23 cellular contexts compared by ENCODE assay signal in the genomic region with DNA sequence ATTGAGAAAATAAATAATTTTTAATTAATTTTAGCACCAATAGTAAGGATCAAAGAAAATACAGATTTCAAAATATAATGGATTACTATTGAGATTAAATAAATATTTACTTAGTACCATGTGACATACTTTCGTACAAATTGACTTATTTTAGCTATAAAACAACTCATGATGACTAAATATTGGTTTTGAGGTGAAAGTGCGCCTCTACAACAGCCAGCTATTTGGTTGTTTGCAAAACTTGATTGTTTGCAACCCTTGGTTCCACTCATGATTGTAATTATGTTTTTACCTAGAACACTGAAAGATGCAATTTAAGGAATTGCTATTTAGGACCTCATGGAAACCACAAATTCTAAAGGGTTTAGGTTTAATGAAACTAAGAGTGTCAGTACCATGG. TPM values are rescaled to one million over a fixed set of nuclear protein-coding genes. Genes with fewer than 3 reads are reported as not detected.
DNase-seq lines count a peak whose midpoint lies in the region; ATAC-seq, FAIRE-seq and TF ChIP-seq lines count a peak whose summit lies in the region.
"Had no signal": no experiment of that assay in that cellular context is flagged by ENCODE, and none has a peak within 500 bp of the region (broad histone marks: within the 10 kb centered on the region; RNA-seq: fewer than 3 reads in every experiment).

No MANE protein-coding gene starts in this region.

- H3K36me3 ChIP-seq in right lobe of liver, result no peaks in the 10 kb centered on the region
- no peaks in the 10 kb centered on the region for H3K36me3 ChIP-seq in HepG2 (replicated peaks in 1 of 2; ENCODE audit: control insufficient read depth in 1 of 2, insufficient read depth in 2 of 2, low read length in 2 of 2)
- H3K36me3 ChIP-seq: BLaER1 treated with 17β-estradiol and CSF1 and Interleukin-3, amounts not matched to agents 10 nM and 100 nM had no signal

- WGBS in right lobe of liver (ENCODE audit: insufficient coverage, low coverage, low lambda C conversion rate, missing lambda C conversion rate), result 17% methylated on average over 2 of the region's 2 CpGs
- WGBS in HepG2 (ENCODE audit: low lambda C conversion rate), result 6% methylated on average over 2 of the region's 2 CpGs

- no peaks in the 10 kb centered on the region for H3K79me2 ChIP-seq in HepG2 (ENCODE audit: insufficient read depth, low read length)

- H3K9ac ChIP-seq in HepG2 (ENCODE audit: insufficient read depth, low read depth, low read length), result no peak overlapping the region
- H3K9ac ChIP-seq: BLaER1 treated with 17β-estradiol and CSF1 and Interleukin-3, amounts not matched to agents 10 nM and 100 nM had no signal

- ATAC-seq in right lobe of liver, result peak in 3 of 4 donors; percentile 28 to 43 (median 43)
- no peak for ATAC-seq in HepG2
- no peak for ATAC-seq in HG03521 (IDR thresholded peaks at IDR 0.05; ENCODE audit: unreplicated experiment)
- ATAC-seq: A549; CD8-positive, alpha-beta T cell; GM12878 had no signal

- no peak overlapping the region for H3K4me3 ChIP-seq in right lobe of liver
- H3K4me3 ChIP-seq in HepG2 (replicated peaks in 1 of 3; ENCODE audit: insufficient read depth in 1 of 3, low read depth in 2 of 3, low read length in 3 of 3), result no peak overlapping the region
- no peak overlapping the region for H3K4me3 ChIP-seq in dorsolateral prefrontal cortex
- H3K4me3 ChIP-seq: A549; BLaER1 treated with 17β-estradiol and CSF1 and Interleukin-3, amounts not matched to agents 10 nM and 100 nM; GM12878 had no signal

- in situ Hi-C loops in HepG2 (cut with HindIII; ENCODE audit: extremely low pct_ligation_motif_present, low pct_unique_long_range_greater_than_20kb), result no loop called here

- TF ChIP-seq CTCF in right lobe of liver (IDR thresholded peaks at IDR 0.05) (no peak), HepG2 (CRISPR knock-in tag; IDR thresholded peaks at IDR 0.05) (no peak), dorsolateral prefrontal cortex (IDR thresholded peaks at IDR 0.05 in 54 of 56, conservative IDR thresholded peaks at IDR 0.05 in 2 of 56; ENCODE audit: low read depth in 1 of 56, partially characterized antibody in 56 of 56) (no peak)

- H3K4me1 ChIP-seq in right lobe of liver (no peaks in the 10 kb centered on the region), HepG2 (ENCODE audit: insufficient read depth, low read length) (peaks cover 9% of the 10 kb centered on the region)
- H3K4me1 ChIP-seq: A549; BLaER1 treated with 17β-estradiol and CSF1 and Interleukin-3, amounts not matched to agents 10 nM and 100 nM had no signal

- intact Hi-C loops in right lobe of liver (cut with DNase I), result no loop called here
- intact Hi-C loops in HepG2 (cut with micrococcal nuclease; ENCODE audit: unreplicated experiment), result no loop called here
- intact Hi-C loops in dorsolateral prefrontal cortex (cut with DNase I), result no loop called here

- TF ChIP-seq RAD21 in HepG2 (CRISPR knock-in tag; IDR thresholded peaks at IDR 0.05), result no peak

- no peak overlapping the region for H2AFZ ChIP-seq in HepG2 (ENCODE audit: low read length)

- no peak for DNase-seq in right lobe of liver
- DNase-seq in HepG2 (ENCODE audit: low spot score), result no peak
- no peak for DNase-seq in HT-29 (ENCODE audit: low spot score)
- DNase-seq in dorsolateral prefrontal cortex, result no peak
- DNase-seq: AML-193; Caco-2; Calu3; CD4-positive, alpha-beta T cell; CD8-positive, alpha-beta T cell; DMS79 treated with DMSO at 0.1 percent for 48 hours; GDM1 had no signal

- no peaks in the 10 kb centered on the region for H4K20me1 ChIP-seq in HepG2 (ENCODE audit: insufficient read depth, low read length)
- H4K20me1 ChIP-seq: BLaER1 treated with 17β-estradiol and CSF1 and Interleukin-3, amounts not matched to agents 10 nM and 100 nM had no signal

- BruUV-seq in HepG2 (replicated peaks; lab: Mats Ljungman, UMichigan), result no TSS peak

- no peak for FAIRE-seq in HepG2 (lab: Jason Lieb, UNC)
- peak; percentile 90 for FAIRE-seq in G401.6 (lab: Jason Lieb, UNC)
- FAIRE-seq in endometrium (lab: Jason Lieb, UNC), result peak; percentile 73
- FAIRE-seq: A549, D721Med, GM12892, GM18507 had no signal

- CTCF ChIA-PET in HepG2 (lab: Yijun Ruan, JAX; ENCODE audit: low intra/inter-chr PET ratio, low total read pairs), result no interaction called here

- no peak overlapping the region for H3K27ac ChIP-seq in right lobe of liver
- no peak overlapping the region for H3K27ac ChIP-seq in HepG2 (ENCODE audit: extremely low read length, insufficient read depth, low read length)
- H3K27ac ChIP-seq in dorsolateral prefrontal cortex, result no peak overlapping the region
- H3K27ac ChIP-seq: 22Rv1; A549; BLaER1 treated with 17β-estradiol and CSF1 and Interleukin-3, amounts not matched to agents 10 nM and 100 nM; C4-2B had no signal

- H3K4me2 ChIP-seq in HepG2 (ENCODE audit: low read depth, low read length), result no peak overlapping the region
- H3K4me2 ChIP-seq: A549; BLaER1 treated with 17β-estradiol and CSF1 and Interleukin-3, amounts not matched to agents 10 nM and 100 nM had no signal

- H3K27me3 ChIP-seq in right lobe of liver (no peaks in the 10 kb centered on the region), HepG2 (ENCODE audit: control insufficient read depth in 1 of 2, insufficient read depth in 2 of 2, low read length in 2 of 2) (no peaks in the 10 kb centered on the region), dorsolateral prefrontal cortex (no peaks in the 10 kb centered on the region)
- H3K27me3 ChIP-seq: BLaER1 treated with 17β-estradiol and CSF1 and Interleukin-3, amounts not matched to agents 10 nM and 100 nM had no signal

- TF ChIP-seq EP300 in HepG2 (IDR thresholded peaks at IDR 0.05; ENCODE audit: low read depth in 2 of 2, low read length in 2 of 2) (no peak), HepG2 (CRISPR knock-in tag; IDR thresholded peaks at IDR 0.05; ENCODE audit: borderline replicate concordance) (no peak)

- H3K9me3 ChIP-seq in right lobe of liver (no peaks in the 10 kb centered on the region), HepG2 (ENCODE audit: low read length) (no peaks in the 10 kb centered on the region)
- H3K9me3 ChIP-seq: A549 had no signal

- no peak for TF ChIP-seq POLR2A in right lobe of liver (IDR thresholded peaks at IDR 0.05)
- no peak for TF ChIP-seq POLR2A in HepG2 (IDR thresholded peaks at IDR 0.05; ENCODE audit: insufficient read depth in 1 of 2, low read depth in 2 of 2, low read length in 2 of 2)

- POLR2A ChIA-PET in HepG2 (lab: Yijun Ruan, JAX), result no interaction called here

TF ChIP-seq in HepG2, 621 proteins besides CTCF, POLR2A, EP300 and RAD21:
- TF ChIP-seq ZNF337 (CRISPR knock-in tag; IDR thresholded peaks at IDR 0.05; ENCODE audit: borderline replicate concordance, low read depth), result no peak
- no peak for TF ChIP-seq FIP1L1 (IDR thresholded peaks at IDR 0.05; ENCODE audit: borderline replicate concordance, insufficient read depth, low read depth, low read length)
- no peak for TF ChIP-seq ZNF234 (CRISPR knock-in tag; conservative IDR thresholded peaks at IDR 0.05)
- no peak for TF ChIP-seq ZNF557 (CRISPR knock-in tag; IDR thresholded peaks at IDR 0.05)
- no peak for TF ChIP-seq ZNF563 (CRISPR knock-in tag; IDR thresholded peaks at IDR 0.05)
- TF ChIP-seq KDM3A (CRISPR knock-in tag; IDR thresholded peaks at IDR 0.05; ENCODE audit: low read depth), result no peak
- no peak for TF ChIP-seq EEA1 (CRISPR knock-in tag; IDR thresholded peaks at IDR 0.05; ENCODE audit: borderline replicate concordance)
- no peak for TF ChIP-seq BCL6 (CRISPR knock-in tag; IDR thresholded peaks at IDR 0.05)
- TF ChIP-seq, protein P1, sequence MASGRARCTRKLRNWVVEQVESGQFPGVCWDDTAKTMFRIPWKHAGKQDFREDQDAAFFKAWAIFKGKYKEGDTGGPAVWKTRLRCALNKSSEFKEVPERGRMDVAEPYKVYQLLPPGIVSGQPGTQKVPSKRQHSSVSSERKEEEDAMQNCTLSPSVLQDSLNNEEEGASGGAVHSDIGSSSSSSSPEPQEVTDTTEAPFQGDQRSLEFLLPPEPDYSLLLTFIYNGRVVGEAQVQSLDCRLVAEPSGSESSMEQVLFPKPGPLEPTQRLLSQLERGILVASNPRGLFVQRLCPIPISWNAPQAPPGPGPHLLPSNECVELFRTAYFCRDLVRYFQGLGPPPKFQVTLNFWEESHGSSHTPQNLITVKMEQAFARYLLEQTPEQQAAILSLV (CRISPR knock-in tag; IDR thresholded peaks at IDR 0.05; ENCODE audit: borderline replicate concordance), result no peak
- TF ChIP-seq YEATS4 (CRISPR knock-in tag; IDR thresholded peaks at IDR 0.05; ENCODE audit: borderline replicate concordance), result no peak
TF ChIP-seq in HepG2: peak in this region for 0.

RNA-seq across cellular contexts. Expression of a gene that starts 51.9 kb away (rescaled TPM):
- total RNA-seq in right lobe of liver, result 1 to 10 TPM; 3.8 to 9.2 (median 6.5) TPM
- total RNA-seq in HepG2 (2016; rRNA removed; fragmentation: Illumina TruSeq; extraction: Trizol), result 38.1 and 42.0 TPM in 2 replicates
- 3.3 and 5.2 TPM in 2 replicates for total RNA-seq in HepG2 (2016; cell fraction: cytosol; rRNA removed; fragmentation: Illumina TruSeq; extraction: Trizol; ENCODE audit: low read depth)
- 35.2 and 37.3 TPM in 2 replicates for total RNA-seq in HepG2 (2016; cell fraction: insoluble cytoplasmic fraction; rRNA removed; fragmentation: Illumina TruSeq; extraction: Trizol)
- 19.9 and 22.6 TPM in 2 replicates for total RNA-seq in HepG2 (2016; cell fraction: membrane; rRNA removed; fragmentation: Illumina TruSeq; extraction: Trizol)
- 29.6 and 34.5 TPM in 2 replicates for total RNA-seq in HepG2 (2016; cell fraction: nucleus; rRNA removed; fragmentation: Illumina TruSeq; extraction: Trizol)
- 16.9 and 29.1 TPM in 2 replicates for polyA plus RNA-seq in HepG2 (2011; rRNA removed)
- 19.3 and 19.9 TPM in 2 replicates for polyA plus RNA-seq in HepG2 (2011; cell fraction: cytosol; rRNA removed)
- 19.8 and 26.0 TPM in 2 replicates for polyA plus RNA-seq in HepG2 (2011; cell fraction: nucleus; rRNA removed)
- polyA plus RNA-seq in HepG2 (2012), result 9.9 and 26.1 TPM in 2 replicates
- polyA plus RNA-seq in HepG2 (2016; cell fraction: cytosol; fragmentation: Illumina TruSeq; extraction: Trizol; ENCODE audit: low read depth), result 1.6 and 1.8 TPM in 2 replicates
- 32.1 and 32.9 TPM in 2 replicates for polyA plus RNA-seq in HepG2 (2016; cell fraction: insoluble cytoplasmic fraction; fragmentation: Illumina TruSeq; extraction: Trizol; ENCODE audit: low read depth)
- 8.9 and 10.6 TPM in 2 replicates for polyA plus RNA-seq in HepG2 (2016; cell fraction: membrane; fragmentation: Illumina TruSeq; extraction: Trizol; ENCODE audit: low read depth)
- 24.8 and 26.5 TPM in 2 replicates for polyA plus RNA-seq in HepG2 (2016; cell fraction: nucleus; fragmentation: Illumina TruSeq; extraction: Trizol; ENCODE audit: insufficient read depth, low read depth)
- polyA minus RNA-seq in HepG2 (2011; rRNA and poly(A)+ RNA removed; ENCODE audit: low replicate concordance), result 8.3 and 68.0 TPM in 2 replicates
- polyA minus RNA-seq in HepG2 (2011; cell fraction: cytosol; rRNA and poly(A)+ RNA removed), result 32.6 and 42.5 TPM in 2 replicates
- polyA minus RNA-seq in HepG2 (2011; cell fraction: nucleus; rRNA and poly(A)+ RNA removed), result 39.3 and 42.1 TPM in 2 replicates
- 12.4 and 18.9 TPM in 2 replicates for total RNA-seq in HT-29 (2014; rRNA removed; shearing (Covaris generic))
- total RNA-seq in dorsolateral prefrontal cortex, result 10 to 100 TPM; 33.6 to 75.1 (median 58.9) TPM
- total RNA-seq: B cell; CD4-positive, alpha-beta T cell; CD8-positive, alpha-beta T cell had no signal

Comparison
In these comparisons a context has a peak if more than half of its experiments do, and no peak if none do; other contexts are left out.
1. ATAC-seq: peak in right lobe of liver (3 of 4); none in HepG2 (single experiment) and HG03521 (single experiment).